Comparison of ENCODE assay signal across 8 cellular contexts in the genomic region with DNA sequence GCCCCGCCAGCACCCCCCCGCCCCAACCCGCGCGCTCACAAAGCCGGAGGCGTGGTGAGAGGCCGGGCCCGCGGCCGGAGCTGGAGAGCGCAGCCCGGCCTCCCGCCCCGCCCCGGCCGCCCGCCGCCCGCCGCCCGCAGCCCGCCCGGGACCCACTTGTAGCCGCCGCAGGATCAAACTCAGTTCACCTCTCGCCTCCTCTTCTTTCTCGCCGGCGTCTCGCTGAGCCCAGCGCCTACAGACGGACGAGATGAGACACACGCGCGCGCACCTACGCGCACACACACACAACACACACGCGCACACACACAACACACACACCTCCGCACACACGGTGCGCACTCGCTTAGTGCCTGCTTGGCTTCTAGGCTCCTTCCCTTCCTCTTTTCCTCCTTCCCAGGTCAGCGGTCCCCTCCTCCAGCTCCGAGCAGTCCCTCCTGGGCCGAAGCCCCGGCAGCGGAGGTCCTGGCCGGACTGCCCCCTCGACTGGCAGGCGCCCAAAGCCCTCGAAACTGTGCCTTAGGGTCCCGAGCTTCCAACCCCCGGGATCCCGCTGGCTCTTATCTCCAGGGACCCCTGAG. TPM values are rescaled to one million over a fixed set of nuclear protein-coding genes. Genes with fewer than 3 reads are reported as not detected.
A peak's percentile ranks its signal among the peaks of the same experiment; 100 is the strongest.
DNase-seq lines count a peak whose midpoint lies in the region; ATAC-seq, FAIRE-seq and TF ChIP-seq lines count a peak whose summit lies in the region.

No MANE protein-coding gene starts in this region.

- peak overlapping the region; percentile 33 for H3K9ac ChIP-seq in keratinocyte (ENCODE audit: control insufficient read depth, extremely low read depth, insufficient read depth, low read length)

- no peaks in the 10 kb centered on the region for H3K79me2 ChIP-seq in keratinocyte (ENCODE audit: control insufficient read depth, insufficient read depth, low read length)

- peak overlapping the region; percentile 67 for H2AFZ ChIP-seq in keratinocyte (ENCODE audit: control insufficient read depth, low read length)

- H3K36me3 ChIP-seq in keratinocyte (ENCODE audit: control insufficient read depth in 2 of 2, extremely low read depth in 1 of 2, insufficient read depth in 2 of 2, low read length in 2 of 2): no peaks in the 10 kb centered on the region

- peak overlapping the region; percentile 81 to 97 (median 92) for H3K4me3 Mint-ChIP-seq in brain

- peaks cover 63% of the 10 kb centered on the region for H3K4me1 Mint-ChIP-seq in brain

- peak overlapping the region; percentile 81 for H3K4me2 ChIP-seq in keratinocyte (ENCODE audit: control insufficient read depth, extremely low read depth, insufficient read depth, low read depth, low read length)

- TF ChIP-seq CTCF in brain (conservative IDR thresholded peaks at IDR 0.05) (no peak), keratinocyte (optimal IDR thresholded peaks at IDR 0.05 in 1 of 3, IDR thresholded peaks at IDR 0.05 in 1 of 3, conservative IDR thresholded peaks at IDR 0.05 in 1 of 3; ENCODE audit: extremely low read depth in 1 of 3, insufficient read depth in 2 of 3, low read length in 3 of 3) (no peak)

- peaks cover 55% of the 10 kb centered on the region for H3K27me3 ChIP-seq in keratinocyte (ENCODE audit: control insufficient read depth, extremely low read depth, insufficient read depth, low read length)

- in situ Hi-C loops in G401 (cut with HindIII; ENCODE audit: low sequenced_read_pairs): no loop called here

- no peak for FAIRE-seq in keratinocyte (lab: Jason Lieb, UNC)

- no peaks in the 10 kb centered on the region for H3K36me3 Mint-ChIP-seq in brain

- peak overlapping the region in 3 of 5 experiments; percentile 53 to 69 (median 66) for H3K27ac Mint-ChIP-seq in brain

- DNase-seq in G401 (ENCODE audit: low spot score) (peak; percentile 57), NCI-H2171 treated with DMSO at 0.1 percent for 48 hours (lab: John Stamatoyannopoulos, UW) (peak; percentile 48), keratinocyte (ENCODE audit: low read depth, low spot score) (no peak), NCI-H1048 (lab: John Stamatoyannopoulos, UW) (no peak)
- DNase-seq in stimulated activated CD4-positive, alpha-beta T cell treated with anti-CD3 and anti-CD28 coated beads, Interleukin-1b, Interleukin-23, amount 100 ng/mL, for 48 hours: peak; percentile 27

- no peak for ATAC-seq in HG03139 (IDR thresholded peaks at IDR 0.05; ENCODE audit: unreplicated experiment)
- ATAC-seq in HG03280 (IDR thresholded peaks at IDR 0.05; ENCODE audit: unreplicated experiment): no peak

- dilution Hi-C loops in keratinocyte (cut with MboI; ENCODE audit: extremely low pct_ligation_motif_present, low sequenced_read_pairs): no loop called here

- H3K4me3 ChIP-seq in keratinocyte (ENCODE audit: control insufficient read depth in 2 of 3, extremely low read depth in 1 of 3, insufficient read depth in 2 of 3, low read depth in 1 of 3, low read length in 3 of 3): peak overlapping the region; percentile 37 to 66 (median 65)

- no peaks in the 10 kb centered on the region for H3K9me3 Mint-ChIP-seq in brain

- H3K27me3 Mint-ChIP-seq in brain: peaks cover 80% of the 10 kb centered on the region

- H3K4me1 ChIP-seq in keratinocyte (ENCODE audit: control insufficient read depth, extremely low read depth, insufficient read depth, low read length): peaks cover 28% of the 10 kb centered on the region

- no peaks in the 10 kb centered on the region for H3K9me1 ChIP-seq in keratinocyte (ENCODE audit: control insufficient read depth, extremely low read depth, insufficient read depth, low read length)

- no peaks in the 10 kb centered on the region for H3K9me3 ChIP-seq in keratinocyte (ENCODE audit: control insufficient read depth, low read depth, low read length)

- no peaks in the 10 kb centered on the region for H4K20me1 ChIP-seq in keratinocyte (ENCODE audit: control insufficient read depth, extremely low read depth, insufficient read depth, low read length)

- no peak overlapping the region for H3K27ac ChIP-seq in keratinocyte (ENCODE audit: control insufficient read depth, insufficient read depth, low read length)

RNA-seq across cellular contexts. Expression of gene CYP26B1, which starts 1.4 kb away (rescaled TPM):
- 0.18 TPM in 1 of 2 replicates, not detected in the other for total RNA-seq in G401 (2014; rRNA removed; shearing (Covaris generic))
- polyA plus RNA-seq in brain (ENCODE audit: insufficient read depth, low read depth, low replicate concordance) (3.4 TPM), keratinocyte (0.75 to 1.8 TPM (median 1.2 TPM) in 3 replicates)
- 4.3 TPM for polyA plus RNA-seq in keratinocyte (2011; ENCODE audit: low read depth)
- 0.45 and 0.74 TPM in 2 replicates for polyA plus RNA-seq in keratinocyte (2011; cell fraction: cytosol; rRNA removed)
- polyA plus RNA-seq in keratinocyte (2011; cell fraction: nucleus; rRNA removed): 5.3 and 5.9 TPM in 2 replicates
- 1.3 and 6.0 TPM in 2 replicates for polyA plus RNA-seq in keratinocyte (2012; ENCODE audit: low replicate concordance)
- polyA minus RNA-seq in keratinocyte: 1.1 to 2.4 TPM (median 1.4 TPM) in 3 replicates
- 1.2 TPM for polyA minus RNA-seq in keratinocyte (2011; cell fraction: cytosol; rRNA and poly(A)+ RNA removed)
- polyA minus RNA-seq in keratinocyte (2011; cell fraction: nucleus; rRNA and poly(A)+ RNA removed): 3.3 and 3.5 TPM in 2 replicates

Comparison
In these comparisons a context has a peak if more than half of its experiments do, and no peak if none do; other contexts are left out.
1. DNase-seq: peak in G401 (single experiment), NCI-H2171 treated with DMSO at 0.1 percent for 48 hours (single experiment) and stimulated activated CD4-positive, alpha-beta T cell treated with anti-CD3 and anti-CD28 coated beads, Interleukin-1b, Interleukin-23, amount 100 ng/mL, for 48 hours (single experiment); none in keratinocyte (single experiment) and NCI-H1048 (single experiment).